1 cellular context compared by ENCODE assay signal in the genomic region with DNA sequence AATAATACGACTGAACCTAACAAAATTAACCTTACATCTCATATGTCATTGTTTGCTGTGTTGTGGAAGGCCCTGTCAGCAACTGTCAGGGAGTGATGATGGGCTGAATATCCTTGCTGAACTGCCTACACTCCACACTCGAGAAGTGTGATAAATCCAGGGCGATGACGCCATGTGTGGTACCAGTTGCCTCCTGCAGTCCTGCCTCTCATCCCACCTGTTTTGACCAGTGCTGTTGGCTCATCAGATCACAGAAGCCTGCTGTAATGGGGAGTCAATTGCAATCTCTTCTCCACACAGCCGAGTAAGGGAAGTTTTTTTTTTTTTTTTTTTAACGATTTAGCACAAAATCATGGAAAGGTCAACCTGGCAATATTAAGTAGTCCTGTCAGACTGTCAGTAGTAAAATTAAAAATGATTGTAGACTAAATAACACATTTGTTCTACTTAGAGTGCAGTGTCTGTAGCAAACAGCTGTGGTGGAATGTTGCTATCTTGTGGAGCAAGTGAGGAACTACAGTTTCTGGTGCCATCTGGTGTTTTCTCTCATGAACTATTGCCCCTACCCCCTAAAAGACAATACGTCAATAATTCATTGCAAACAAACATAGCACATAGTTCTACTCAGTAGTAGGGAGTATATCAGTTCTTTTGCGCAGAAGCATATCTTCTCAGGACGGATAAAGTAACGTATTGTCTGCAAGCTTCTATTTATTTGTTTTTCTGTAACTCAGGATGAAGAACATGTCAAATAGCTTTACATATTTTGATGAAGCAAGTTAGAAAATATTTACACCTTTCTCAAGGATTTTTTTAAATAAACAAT.
TF ChIP-seq lines count a peak whose summit lies in the region.

No MANE protein-coding gene starts in this region.

TF ChIP-seq in WTC11, 78 proteins besides CTCF, POLR2A, EP300 and RAD21 (continued from another document):
- TF ChIP-seq, protein P1, sequence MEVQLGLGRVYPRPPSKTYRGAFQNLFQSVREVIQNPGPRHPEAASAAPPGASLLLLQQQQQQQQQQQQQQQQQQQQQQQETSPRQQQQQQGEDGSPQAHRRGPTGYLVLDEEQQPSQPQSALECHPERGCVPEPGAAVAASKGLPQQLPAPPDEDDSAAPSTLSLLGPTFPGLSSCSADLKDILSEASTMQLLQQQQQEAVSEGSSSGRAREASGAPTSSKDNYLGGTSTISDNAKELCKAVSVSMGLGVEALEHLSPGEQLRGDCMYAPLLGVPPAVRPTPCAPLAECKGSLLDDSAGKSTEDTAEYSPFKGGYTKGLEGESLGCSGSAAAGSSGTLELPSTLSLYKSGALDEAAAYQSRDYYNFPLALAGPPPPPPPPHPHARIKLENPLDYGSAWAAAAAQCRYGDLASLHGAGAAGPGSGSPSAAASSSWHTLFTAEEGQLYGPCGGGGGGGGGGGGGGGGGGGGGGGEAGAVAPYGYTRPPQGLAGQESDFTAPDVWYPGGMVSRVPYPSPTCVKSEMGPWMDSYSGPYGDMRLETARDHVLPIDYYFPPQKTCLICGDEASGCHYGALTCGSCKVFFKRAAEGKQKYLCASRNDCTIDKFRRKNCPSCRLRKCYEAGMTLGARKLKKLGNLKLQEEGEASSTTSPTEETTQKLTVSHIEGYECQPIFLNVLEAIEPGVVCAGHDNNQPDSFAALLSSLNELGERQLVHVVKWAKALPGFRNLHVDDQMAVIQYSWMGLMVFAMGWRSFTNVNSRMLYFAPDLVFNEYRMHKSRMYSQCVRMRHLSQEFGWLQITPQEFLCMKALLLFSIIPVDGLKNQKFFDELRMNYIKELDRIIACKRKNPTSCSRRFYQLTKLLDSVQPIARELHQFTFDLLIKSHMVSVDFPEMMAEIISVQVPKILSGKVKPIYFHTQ (CRISPR knock-in tag; IDR thresholded peaks at IDR 0.05), result no peak
- TF ChIP-seq, protein P2, sequence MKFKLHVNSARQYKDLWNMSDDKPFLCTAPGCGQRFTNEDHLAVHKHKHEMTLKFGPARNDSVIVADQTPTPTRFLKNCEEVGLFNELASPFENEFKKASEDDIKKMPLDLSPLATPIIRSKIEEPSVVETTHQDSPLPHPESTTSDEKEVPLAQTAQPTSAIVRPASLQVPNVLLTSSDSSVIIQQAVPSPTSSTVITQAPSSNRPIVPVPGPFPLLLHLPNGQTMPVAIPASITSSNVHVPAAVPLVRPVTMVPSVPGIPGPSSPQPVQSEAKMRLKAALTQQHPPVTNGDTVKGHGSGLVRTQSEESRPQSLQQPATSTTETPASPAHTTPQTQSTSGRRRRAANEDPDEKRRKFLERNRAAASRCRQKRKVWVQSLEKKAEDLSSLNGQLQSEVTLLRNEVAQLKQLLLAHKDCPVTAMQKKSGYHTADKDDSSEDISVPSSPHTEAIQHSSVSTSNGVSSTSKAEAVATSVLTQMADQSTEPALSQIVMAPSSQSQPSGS (CRISPR knock-in tag; IDR thresholded peaks at IDR 0.05; ENCODE audit: borderline replicate concordance, low read depth), result no peak
TF ChIP-seq in WTC11: peak in this region for 0.
